18 cellular contexts compared by ENCODE assay signal in genomic region chr5:124210106-124210918, GRCh38.
A peak's percentile ranks its signal among the peaks of the same experiment; 100 is the strongest.
DNase-seq lines count a peak whose midpoint lies in the region; ATAC-seq and FAIRE-seq lines count a peak whose summit lies in the region.
"Had no signal": no experiment of that assay in that cellular context is flagged by ENCODE, and none has a peak within 500 bp of the region (broad histone marks: within the 10 kb centered on the region; RNA-seq: fewer than 3 reads in every experiment).

No MANE protein-coding gene starts in this region.

- no peaks in the 10 kb centered on the region for H3K36me3 ChIP-seq in small intestine (ENCODE audit: control insufficient read depth in 2 of 2, insufficient read depth in 2 of 2, low read length in 2 of 2)

- no peaks in the 10 kb centered on the region for H3K9me3 ChIP-seq in small intestine (ENCODE audit: control insufficient read depth, low read depth)
- H3K9me3 ChIP-seq: SK-N-SH had no signal

- ATAC-seq in GM18861 (IDR thresholded peaks at IDR 0.05; ENCODE audit: unreplicated experiment) (peak; percentile 45), HG02623 (IDR thresholded peaks at IDR 0.05; ENCODE audit: unreplicated experiment) (peak; percentile 50), GM18519 (IDR thresholded peaks at IDR 0.05; ENCODE audit: low FRiP score, unreplicated experiment) (no peak)
- peak; percentile 79 for ATAC-seq in stimulated activated memory B cell treated with anti-CD40 and anti-IgM and Interleukin-4, amounts not matched to agents 10 μg/mL and 1 μg/mL and 100 μg/mL, for 72 hours
- ATAC-seq: CD8-positive, alpha-beta T cell; Right ventricle myocardium inferior had no signal

- no peak for FAIRE-seq in RCC 7860 (lab: Jason Lieb, UNC)
- no peak for FAIRE-seq in small intestine (lab: Jason Lieb, UNC)
- FAIRE-seq: D721Med, H1 had no signal

- no peaks in the 10 kb centered on the region for H3K36me3 Mint-ChIP-seq in stimulated activated memory B cell treated with anti-CD40 and anti-IgM and Interleukin-4, amounts not matched to agents 10 μg/mL and 1 μg/mL and 100 μg/mL, for 72 hours
- H3K36me3 Mint-ChIP-seq: CD8-positive, alpha-beta T cell had no signal

- DNase-seq in RCC 7860 (ENCODE audit: low spot score) (peak; percentile 7), small intestine (no peak), NCI-H1694 treated with DMSO at 0.1 percent for 48 hours (lab: John Stamatoyannopoulos, UW) (no peak)
- DNase-seq: CD8-positive, alpha-beta T cell; IMR-90; MV-4-11; NCI-H1436; NCI-H2107; NCI-H446; SK-N-SH; T-helper 1 cell had no signal

- H3K27ac Mint-ChIP-seq in stimulated activated memory B cell treated with anti-CD40 and anti-IgM and Interleukin-4, amounts not matched to agents 10 μg/mL and 1 μg/mL and 100 μg/mL, for 72 hours: no peak overlapping the region

- peaks cover 11% of the 10 kb centered on the region for H3K9me3 Mint-ChIP-seq in stimulated activated memory B cell treated with anti-CD40 and anti-IgM and Interleukin-4, amounts not matched to agents 10 μg/mL and 1 μg/mL and 100 μg/mL, for 72 hours
- H3K9me3 Mint-ChIP-seq: CD8-positive, alpha-beta T cell had no signal

- H3K4me1 ChIP-seq in small intestine (ENCODE audit: control insufficient read depth in 2 of 2, insufficient read depth in 1 of 2, low read depth in 1 of 2, low read length in 1 of 2): no peaks in the 10 kb centered on the region

- H3K27ac ChIP-seq in small intestine (ENCODE audit: low read depth in 1 of 2, low read length in 1 of 2): no peak overlapping the region

- no peak overlapping the region for H3K4me3 ChIP-seq in small intestine (ENCODE audit: low read depth in 1 of 2, low read length in 2 of 2)

- 75 to 86% (median 75%) methylated on average over 2 of the region's 2 CpGs for WGBS in small intestine, 3 donors

- H3K27me3 ChIP-seq in small intestine (ENCODE audit: control insufficient read depth in 2 of 2, insufficient read depth in 2 of 2, low read length in 2 of 2): no peaks in the 10 kb centered on the region

- peaks cover 13% of the 10 kb centered on the region for H3K4me1 Mint-ChIP-seq in stimulated activated memory B cell treated with anti-CD40 and anti-IgM and Interleukin-4, amounts not matched to agents 10 μg/mL and 1 μg/mL and 100 μg/mL, for 72 hours

- H3K4me3 Mint-ChIP-seq in stimulated activated memory B cell treated with anti-CD40 and anti-IgM and Interleukin-4, amounts not matched to agents 10 μg/mL and 1 μg/mL and 100 μg/mL, for 72 hours: no peak overlapping the region
- H3K4me3 Mint-ChIP-seq: CD8-positive, alpha-beta T cell had no signal

- no peaks in the 10 kb centered on the region for H3K27me3 Mint-ChIP-seq in stimulated activated memory B cell treated with anti-CD40 and anti-IgM and Interleukin-4, amounts not matched to agents 10 μg/mL and 1 μg/mL and 100 μg/mL, for 72 hours
